8 cellular contexts compared by ENCODE assay signal in the genomic region with DNA sequence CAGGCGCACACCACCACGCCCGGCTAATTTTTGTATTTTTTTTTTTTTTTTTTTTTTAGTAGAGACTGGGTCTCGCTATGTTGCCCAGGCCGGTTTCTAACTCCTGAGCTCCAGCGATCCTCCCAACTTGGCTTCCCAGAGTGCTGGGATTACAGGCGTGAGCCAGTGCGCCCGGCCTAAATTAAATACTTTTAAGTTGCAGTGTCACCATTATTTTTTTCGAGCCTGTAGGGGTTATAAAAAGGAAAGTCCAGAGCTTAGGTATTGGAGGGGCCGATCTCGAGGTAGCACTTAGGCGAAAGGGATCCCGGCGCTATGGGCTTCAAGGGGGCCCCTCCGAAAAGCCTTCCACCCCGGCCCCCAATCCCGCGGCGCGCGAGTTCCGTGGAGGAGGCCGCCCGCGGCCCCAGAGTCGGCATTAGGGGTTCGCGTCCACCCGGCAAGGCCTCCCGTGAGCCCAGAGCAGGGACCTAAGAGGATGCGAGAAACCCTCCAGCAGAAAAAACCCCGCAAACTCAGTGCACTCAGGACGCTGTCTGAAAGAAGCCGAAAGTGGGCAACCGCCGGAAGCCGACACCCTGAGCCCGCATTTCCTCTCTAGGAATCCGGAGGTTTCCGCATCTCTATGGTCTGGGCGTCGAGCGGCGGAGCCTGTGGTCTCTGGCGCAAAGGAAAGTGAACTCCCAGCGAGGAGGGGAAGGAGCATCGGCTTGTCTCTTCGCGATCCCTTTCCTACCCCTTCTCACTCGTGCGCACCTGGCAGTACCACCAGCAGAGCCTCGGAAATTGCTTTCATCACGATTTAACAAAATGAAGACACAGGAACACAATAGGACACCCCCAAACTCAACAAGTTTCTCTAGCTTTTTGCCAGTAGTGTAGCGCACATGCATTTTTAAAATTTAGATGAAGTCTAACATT. TPM values are rescaled to one million over a fixed set of nuclear protein-coding genes. Genes with fewer than 3 reads are reported as not detected.
A peak's percentile ranks its signal among the peaks of the same experiment; 100 is the strongest.
DNase-seq lines count a peak whose midpoint lies in the region; ATAC-seq, FAIRE-seq and TF ChIP-seq lines count a peak whose summit lies in the region.

No MANE protein-coding gene starts in this region.

- peak overlapping the region; percentile 77 to 93 for H3K27ac ChIP-seq in A549
- H3K27ac ChIP-seq in caudate nucleus (ENCODE audit: low read depth, low read length) = peak overlapping the region; percentile 67

- peak; percentile 94 to 98 for DNase-seq in A549 (ENCODE audit: low read depth in 1 of 2, low spot score in 1 of 2)
- DNase-seq in NCI-H2227 (lab: John Stamatoyannopoulos, UW; ENCODE audit: unreplicated experiment) = peak; percentile 96
- DNase-seq in activated CD4-positive, CD25-positive, alpha-beta regulatory T cell (lab: John Stamatoyannopoulos, UW) = peak; percentile 52 to 65 (median 54)
- peak in 57 of 61 donors; percentile 16 to 86 (median 73) for DNase-seq in caudate nucleus (lab: John Stamatoyannopoulos, UW)
- DNase-seq in islet precursor cell = peak; percentile 98
- DNase-seq in stimulated activated CD4-positive, alpha-beta T cell treated with anti-CD3 and anti-CD28 coated beads, Interleukin-12 subunit alpha, Interleukin-12 subunit beta, amount 100 ng/mL, for 24 hours (ENCODE audit: low read depth in 2 of 2) = peak; percentile 65 to 68

- POLR2A ChIA-PET in A549 (lab: Yijun Ruan, JAX) = interaction anchor here (0.6 to 2.5 kb wide), 17 partner anchors 12 to 204 kb away, joined by 3 to 13 read pairs (median 3); partner anchors contain the start of genes GNA13, LRRC37A3 and RGS9

- H3K9me3 ChIP-seq in A549 = no peaks in the 10 kb centered on the region

- peak overlapping the region; percentile 53 for H3K4me3 ChIP-seq in A549

- TF ChIP-seq EP300 in A549 (IDR thresholded peaks at IDR 0.05) = no peak

- peak; percentile 86 for TF ChIP-seq POLR2A in A549 (IDR thresholded peaks at IDR 0.05; ENCODE audit: low read length)

- H3K4me1 ChIP-seq in A549 = peaks cover 19% of the 10 kb centered on the region

- TF ChIP-seq RAD21 in A549 (conservative IDR thresholded peaks at IDR 0.05 in 1 of 2, IDR thresholded peaks at IDR 0.05 in 1 of 2) = peak in 1 of 2 experiments; percentile 44; a peak in 2 of 5 replicates

- 8% methylated on average over 46 of the region's 55 CpGs for WGBS in A549 (ENCODE audit: missing lambda C conversion rate)

- CTCF ChIA-PET in A549 (lab: Yijun Ruan, JAX) = interaction anchor here (0.9 to 3.2 kb wide), 6 partner anchors 11 to 161 kb away, joined by 3 to 22 read pairs (median 4); partner anchors contain the start of gene RGS9

- ATAC-seq in A549 (peak; percentile 93 to 95), GM18868 (IDR thresholded peaks at IDR 0.05; ENCODE audit: unreplicated experiment) (peak; percentile 82), HG03103 (IDR thresholded peaks at IDR 0.05; ENCODE audit: low read depth, unreplicated experiment) (peak; percentile 69)

- peak; percentile 89 for FAIRE-seq in A549 (lab: Jason Lieb, UNC)

- TF ChIP-seq CTCF in A549 (IDR thresholded peaks at IDR 0.05) = no peak

- peak overlapping the region; percentile 81 for H3K4me2 ChIP-seq in A549

TF ChIP-seq in A549, 52 proteins besides CTCF, POLR2A, EP300 and RAD21 (continues in another document):
- peak; percentile 75; the same call in 1 of the 3 replicates for TF ChIP-seq BCL3 (IDR thresholded peaks at IDR 0.05)
- no peak for TF ChIP-seq HEYL (CRISPR knock-in tag; IDR thresholded peaks at IDR 0.05)
- no peak for TF ChIP-seq ESRRA (IDR thresholded peaks at IDR 0.05; ENCODE audit: borderline replicate concordance, low read length)
- no peak for TF ChIP-seq RNF2 (IDR thresholded peaks at IDR 0.05; ENCODE audit: borderline replicate concordance, low read depth)
- TF ChIP-seq ZC3H11A (IDR thresholded peaks at IDR 0.05) = no peak
- no peak for TF ChIP-seq CHD2 (IDR thresholded peaks at IDR 0.05; ENCODE audit: low read length, partially characterized antibody)
- TF ChIP-seq HOXA7 (CRISPR knock-in tag; IDR thresholded peaks at IDR 0.05) = no peak
- TF ChIP-seq NPAS2 (CRISPR knock-in tag; IDR thresholded peaks at IDR 0.05; ENCODE audit: borderline replicate concordance) = no peak
- no peak for TF ChIP-seq FOSB (CRISPR knock-in tag; IDR thresholded peaks at IDR 0.05)
- no peak for TF ChIP-seq ZNF302 (CRISPR knock-in tag; IDR thresholded peaks at IDR 0.05)
- no peak for TF ChIP-seq KDM1A (IDR thresholded peaks at IDR 0.05; ENCODE audit: low read depth)
- TF ChIP-seq FOXS1 (CRISPR knock-in tag; IDR thresholded peaks at IDR 0.05) = no peak
- no peak for TF ChIP-seq FOSL2 (IDR thresholded peaks at IDR 0.05)
- no peak for TF ChIP-seq FOSL2 (CRISPR knock-in tag; IDR thresholded peaks at IDR 0.05)
- TF ChIP-seq SMC3 (IDR thresholded peaks at IDR 0.05) = peak; percentile 44; the same call in 1 of the 3 replicates
- no peak for TF ChIP-seq BHLHE40 (IDR thresholded peaks at IDR 0.05; ENCODE audit: low read depth, low read length)
- no peak for TF ChIP-seq SREBF2 (IDR thresholded peaks at IDR 0.05)
- TF ChIP-seq EHMT2 (IDR thresholded peaks at IDR 0.05; ENCODE audit: low read depth) = no peak
- TF ChIP-seq GATA3 (IDR thresholded peaks at IDR 0.05; ENCODE audit: borderline replicate concordance) = no peak
- TF ChIP-seq, protein P1, sequence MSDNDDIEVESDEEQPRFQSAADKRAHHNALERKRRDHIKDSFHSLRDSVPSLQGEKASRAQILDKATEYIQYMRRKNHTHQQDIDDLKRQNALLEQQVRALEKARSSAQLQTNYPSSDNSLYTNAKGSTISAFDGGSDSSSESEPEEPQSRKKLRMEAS (IDR thresholded peaks at IDR 0.05) = peak; percentile 80
- no peak for TF ChIP-seq HES2 (IDR thresholded peaks at IDR 0.05)
- TF ChIP-seq CBX2 (IDR thresholded peaks at IDR 0.05; ENCODE audit: borderline replicate concordance, low read depth) = no peak
- no peak for TF ChIP-seq CHD4 (IDR thresholded peaks at IDR 0.05; ENCODE audit: borderline replicate concordance)
- TF ChIP-seq, protein P2, sequence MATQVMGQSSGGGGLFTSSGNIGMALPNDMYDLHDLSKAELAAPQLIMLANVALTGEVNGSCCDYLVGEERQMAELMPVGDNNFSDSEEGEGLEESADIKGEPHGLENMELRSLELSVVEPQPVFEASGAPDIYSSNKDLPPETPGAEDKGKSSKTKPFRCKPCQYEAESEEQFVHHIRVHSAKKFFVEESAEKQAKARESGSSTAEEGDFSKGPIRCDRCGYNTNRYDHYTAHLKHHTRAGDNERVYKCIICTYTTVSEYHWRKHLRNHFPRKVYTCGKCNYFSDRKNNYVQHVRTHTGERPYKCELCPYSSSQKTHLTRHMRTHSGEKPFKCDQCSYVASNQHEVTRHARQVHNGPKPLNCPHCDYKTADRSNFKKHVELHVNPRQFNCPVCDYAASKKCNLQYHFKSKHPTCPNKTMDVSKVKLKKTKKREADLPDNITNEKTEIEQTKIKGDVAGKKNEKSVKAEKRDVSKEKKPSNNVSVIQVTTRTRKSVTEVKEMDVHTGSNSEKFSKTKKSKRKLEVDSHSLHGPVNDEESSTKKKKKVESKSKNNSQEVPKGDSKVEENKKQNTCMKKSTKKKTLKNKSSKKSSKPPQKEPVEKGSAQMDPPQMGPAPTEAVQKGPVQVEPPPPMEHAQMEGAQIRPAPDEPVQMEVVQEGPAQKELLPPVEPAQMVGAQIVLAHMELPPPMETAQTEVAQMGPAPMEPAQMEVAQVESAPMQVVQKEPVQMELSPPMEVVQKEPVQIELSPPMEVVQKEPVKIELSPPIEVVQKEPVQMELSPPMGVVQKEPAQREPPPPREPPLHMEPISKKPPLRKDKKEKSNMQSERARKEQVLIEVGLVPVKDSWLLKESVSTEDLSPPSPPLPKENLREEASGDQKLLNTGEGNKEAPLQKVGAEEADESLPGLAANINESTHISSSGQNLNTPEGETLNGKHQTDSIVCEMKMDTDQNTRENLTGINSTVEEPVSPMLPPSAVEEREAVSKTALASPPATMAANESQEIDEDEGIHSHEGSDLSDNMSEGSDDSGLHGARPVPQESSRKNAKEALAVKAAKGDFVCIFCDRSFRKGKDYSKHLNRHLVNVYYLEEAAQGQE (IDR thresholded peaks at IDR 0.05) = no peak
- TF ChIP-seq, protein P3, sequence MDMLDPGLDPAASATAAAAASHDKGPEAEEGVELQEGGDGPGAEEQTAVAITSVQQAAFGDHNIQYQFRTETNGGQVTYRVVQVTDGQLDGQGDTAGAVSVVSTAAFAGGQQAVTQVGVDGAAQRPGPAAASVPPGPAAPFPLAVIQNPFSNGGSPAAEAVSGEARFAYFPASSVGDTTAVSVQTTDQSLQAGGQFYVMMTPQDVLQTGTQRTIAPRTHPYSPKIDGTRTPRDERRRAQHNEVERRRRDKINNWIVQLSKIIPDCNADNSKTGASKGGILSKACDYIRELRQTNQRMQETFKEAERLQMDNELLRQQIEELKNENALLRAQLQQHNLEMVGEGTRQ (IDR thresholded peaks at IDR 0.05) = no peak
- TF ChIP-seq KDM5A (IDR thresholded peaks at IDR 0.05) = no peak; the same call in 1 of the 2 replicates

RNA-seq across cellular contexts. Expression of gene RGS9, which starts 14.1 kb away (rescaled TPM):
- polyA plus RNA-seq in A549 (2011; rRNA removed) (11.2 and 14.3 TPM in 2 replicates), A549 (2017; fragmentation: RNase III; extraction: RNeasy Plus Mini Kit Qiagen cat#74134 plus additional on column Dnase treatment) (6.9 to 8.2 TPM (median 7.0 TPM) in 3 replicates)
- polyA plus RNA-seq in A549 (2012; cell fraction: cytosol; rRNA removed) = 5.5 and 6.1 TPM in 2 replicates
- polyA plus RNA-seq in A549 (2012; cell fraction: nucleus; rRNA removed) = 1.5 and 2.3 TPM in 2 replicates
- polyA minus RNA-seq in A549 (2011; rRNA and poly(A)+ RNA removed) = 7.6 and 8.6 TPM in 2 replicates

Comparison
In these comparisons a context has a peak if more than half of its experiments do, and no peak if none do; other contexts are left out.
1. Peak in every context shown above with its lines: DNase-seq, ATAC-seq, H3K4me3 ChIP-seq and H3K27ac ChIP-seq.